7 cellular contexts compared by ENCODE assay signal in genomic region chr3:150762662-150763121, GRCh38. TPM values are rescaled to one million over a fixed set of nuclear protein-coding genes. Genes with fewer than 3 reads are reported as not detected.
DNase-seq lines count a peak whose midpoint lies in the region; ATAC-seq and TF ChIP-seq lines count a peak whose summit lies in the region.

No MANE protein-coding gene starts in this region.

- WGBS in right lobe of liver (ENCODE audit: insufficient coverage, low coverage, low lambda C conversion rate, missing lambda C conversion rate), result no CpG with 5 or more reads among the region's 76 CpGs

- H3K4me1 ChIP-seq in adipocyte (ENCODE audit: control insufficient read depth, insufficient read depth, low read length), result peaks cover 30% of the 10 kb centered on the region
- H3K4me1 ChIP-seq in right lobe of liver, result peaks cover 0 to 41% (median 9%) of the 10 kb centered on the region in 4 donors
- peaks cover 47% of the 10 kb centered on the region for H3K4me1 ChIP-seq in vagina

- H3K9me3 ChIP-seq in adipocyte (ENCODE audit: control insufficient read depth, low read length), result no peaks in the 10 kb centered on the region
- H3K9me3 ChIP-seq in right lobe of liver, result no peaks in the 10 kb centered on the region
- no peaks in the 10 kb centered on the region for H3K9me3 ChIP-seq in vagina

- intact Hi-C loops in right lobe of liver (cut with DNase I) (no loop called here), vagina (cut with DNase I) (loop anchor here (5.0 kb wide), 2 partner anchors 40 to 160 kb away; partner anchors contain the start of gene SELENOT)

- H3K4me3 ChIP-seq in adipocyte (ENCODE audit: low read length) (peak overlapping the region; percentile 95), right lobe of liver (peak overlapping the region; percentile 67 to 75 (median 74)), vagina (peak overlapping the region; percentile 77 to 96)

- TF ChIP-seq POLR2A in right lobe of liver (IDR thresholded peaks at IDR 0.05), result peak; percentile 99
- peak; percentile 96 to 99 for TF ChIP-seq POLR2A in vagina (IDR thresholded peaks at IDR 0.05)

- H3K27ac ChIP-seq in right lobe of liver (peak overlapping the region; percentile 98 to 100 (median 99)), vagina (peak overlapping the region; percentile 99)

- no peak for DNase-seq in adipocyte (ENCODE audit: low read depth)
- peak in 1 of 3 donors; percentile 60 for DNase-seq in right lobe of liver
- DNase-seq in vagina (ENCODE audit: extremely low spot score in 2 of 2), result no peak
- DNase-seq in islet precursor cell, result no peak
- DNase-seq in OCI-M2 (lab: John Stamatoyannopoulos, UW; ENCODE audit: unreplicated experiment), result no peak

- ATAC-seq in GM19035 (IDR thresholded peaks at IDR 0.05; ENCODE audit: unreplicated experiment) (peak; percentile 2), HG02981 (IDR thresholded peaks at IDR 0.05; ENCODE audit: unreplicated experiment) (peak; percentile 1), right lobe of liver (no peak)

- H3K36me3 ChIP-seq in adipocyte (ENCODE audit: control insufficient read depth, insufficient read depth, low read length, severe bottlenecking) (peaks cover 3% of the 10 kb centered on the region), right lobe of liver (no peaks in the 10 kb centered on the region), vagina (no peaks in the 10 kb centered on the region)

- no peaks in the 10 kb centered on the region for H3K27me3 ChIP-seq in adipocyte (replicated peaks; ENCODE audit: control insufficient read depth, insufficient read depth, low read length)
- no peaks in the 10 kb centered on the region for H3K27me3 ChIP-seq in right lobe of liver
- H3K27me3 ChIP-seq in vagina, result no peaks in the 10 kb centered on the region

- no peak for TF ChIP-seq CTCF in right lobe of liver (IDR thresholded peaks at IDR 0.05)
- no peak for TF ChIP-seq CTCF in vagina (IDR thresholded peaks at IDR 0.05)

- peak overlapping the region; percentile 96 for H3K9ac ChIP-seq in adipocyte (ENCODE audit: low read length)

RNA-seq across cellular contexts. Expression of gene SIAH2, which starts 0.3 kb away (rescaled TPM):
- 10 to 100 TPM; 20.5 to 53.0 (median 36.5) TPM for total RNA-seq in right lobe of liver
- 71.0 TPM for total RNA-seq in vagina

RNA-seq across cellular contexts. Expression of gene ERICH6, which starts 59.0 kb away (rescaled TPM):
- under 1 TPM in 1 of 6 experiments, not detected in 5; 0.49 TPM for total RNA-seq in right lobe of liver
- not detected for total RNA-seq in vagina

Comparison
In these comparisons a context has a peak if more than half of its experiments do, and no peak if none do; other contexts are left out.
1. ATAC-seq: peak in GM19035 (single experiment) and HG02981 (single experiment); none in right lobe of liver (0 of 4).
2. Peak in every context shown above with its lines, with median percentiles within 50 percentile points of each other: H3K4me3 ChIP-seq.